8 cellular contexts compared by ENCODE assay signal in the genomic region with DNA sequence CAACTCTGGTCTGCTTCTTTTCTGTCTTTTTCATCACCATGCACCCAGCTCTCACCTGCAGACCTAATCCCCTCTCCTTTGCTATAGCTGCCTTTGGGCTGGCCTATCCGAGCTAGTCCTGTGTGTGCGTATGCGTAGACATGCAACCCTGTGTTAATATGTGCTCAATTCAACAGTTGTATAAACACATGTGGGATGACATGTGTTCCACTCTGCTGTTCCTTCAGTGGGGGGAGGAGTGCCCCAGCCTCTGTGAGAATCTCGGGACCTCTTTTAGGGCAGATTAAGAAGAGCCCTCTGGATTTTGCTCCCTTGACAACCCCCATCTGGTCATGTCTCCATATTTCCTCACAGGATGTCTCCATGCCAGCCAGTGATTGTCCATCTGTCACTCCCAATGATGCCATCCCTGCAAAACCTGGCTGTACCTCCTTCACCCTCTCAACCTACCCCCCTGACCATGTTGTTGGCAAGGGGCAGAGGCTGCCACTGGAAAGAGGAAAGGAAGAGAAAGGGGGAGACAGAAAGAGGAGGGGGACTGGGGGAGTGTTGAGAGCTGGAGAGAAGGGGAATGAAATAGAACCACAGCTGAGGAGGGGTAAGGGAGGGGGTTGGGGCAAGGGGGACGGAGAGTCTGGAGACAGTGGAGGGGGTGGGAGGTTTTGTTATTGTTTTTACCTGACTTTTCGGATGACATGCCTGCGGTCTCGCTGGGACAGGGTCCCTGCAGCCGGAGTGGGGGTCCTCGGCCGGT. TPM values are rescaled to one million over a fixed set of nuclear protein-coding genes. Genes with fewer than 3 reads are reported as not detected.
DNase-seq lines count a peak whose midpoint lies in the region; ATAC-seq and TF ChIP-seq lines count a peak whose summit lies in the region.

No MANE protein-coding gene starts in this region.

- H3K27ac Mint-ChIP-seq in CD4-positive, CD25-positive, alpha-beta regulatory T cell, result peak overlapping the region in 2 of 3 donors; percentile 6 to 13
- peak overlapping the region; percentile 61 for H3K27ac Mint-ChIP-seq in endothelial cell (ENCODE audit: unreplicated experiment)
- H3K27ac Mint-ChIP-seq in osteocyte (ENCODE audit: unreplicated experiment), result peak overlapping the region; percentile 50

- no peak overlapping the region for H3K4me3 ChIP-seq in CD4-positive, CD25-positive, alpha-beta regulatory T cell (ENCODE audit: low read depth, low read length)

- H3K36me3 ChIP-seq in CD4-positive, CD25-positive, alpha-beta regulatory T cell (ENCODE audit: control insufficient read depth, insufficient read depth, low read length), result no peaks in the 10 kb centered on the region

- H3K36me3 Mint-ChIP-seq in CD4-positive, CD25-positive, alpha-beta regulatory T cell, result no peaks in the 10 kb centered on the region
- H3K36me3 Mint-ChIP-seq in endothelial cell (ENCODE audit: low read depth, unreplicated experiment) (peaks cover 10% of the 10 kb centered on the region), osteocyte (ENCODE audit: unreplicated experiment) (peaks cover 6% of the 10 kb centered on the region)

- no peak overlapping the region for H3K27ac ChIP-seq in CD4-positive, CD25-positive, alpha-beta regulatory T cell (ENCODE audit: insufficient read depth, low read length, poor library complexity, severe bottlenecking)

- DNase-seq in CD4-positive, CD25-positive, alpha-beta regulatory T cell, result no peak
- peak; percentile 49 for DNase-seq in NCI-H446 treated with DMSO at 0.1 percent for 48 hours (lab: John Stamatoyannopoulos, UW)
- no peak for DNase-seq in endothelial cell (ENCODE audit: low spot score)
- no peak for DNase-seq in osteocyte (ENCODE audit: extremely low spot score, unreplicated experiment)
- no peak for DNase-seq in EL
- no peak for DNase-seq in COLO668 (lab: John Stamatoyannopoulos, UW; ENCODE audit: unreplicated experiment)

- peaks cover under 1 to 67% (median 32%) of the 10 kb centered on the region in 4 donors for H3K4me1 Mint-ChIP-seq in CD4-positive, CD25-positive, alpha-beta regulatory T cell
- peaks cover 45% of the 10 kb centered on the region for H3K4me1 Mint-ChIP-seq in endothelial cell (ENCODE audit: unreplicated experiment)
- H3K4me1 Mint-ChIP-seq in osteocyte (ENCODE audit: unreplicated experiment), result peaks cover 35% of the 10 kb centered on the region

- peaks cover 52% of the 10 kb centered on the region for H3K27me3 Mint-ChIP-seq in CD4-positive, CD25-positive, alpha-beta regulatory T cell
- peaks cover 19% of the 10 kb centered on the region for H3K27me3 Mint-ChIP-seq in endothelial cell (ENCODE audit: unreplicated experiment)
- no peaks in the 10 kb centered on the region for H3K27me3 Mint-ChIP-seq in osteocyte (ENCODE audit: unreplicated experiment)

- peaks cover 6% of the 10 kb centered on the region for H3K27me3 ChIP-seq in CD4-positive, CD25-positive, alpha-beta regulatory T cell (ENCODE audit: control insufficient read depth, insufficient read depth, low read length)

- no peak for ATAC-seq in CD4-positive, CD25-positive, alpha-beta regulatory T cell (ENCODE audit: low read depth in 2 of 2)
- ATAC-seq in GM18909 (IDR thresholded peaks at IDR 0.05; ENCODE audit: poor library complexity, unreplicated experiment), result no peak
- ATAC-seq in GM19452 (IDR thresholded peaks at IDR 0.05; ENCODE audit: unreplicated experiment), result no peak

- H3K4me1 ChIP-seq in CD4-positive, CD25-positive, alpha-beta regulatory T cell (ENCODE audit: control insufficient read depth, insufficient read depth, low read length, poor library complexity, severe bottlenecking), result peaks cover 20% of the 10 kb centered on the region

- TF ChIP-seq CTCF in endothelial cell (IDR thresholded peaks at IDR 0.05; ENCODE audit: unreplicated experiment) (no peak), osteocyte (IDR thresholded peaks at IDR 0.05) (no peak)

- H3K4me3 Mint-ChIP-seq in CD4-positive, CD25-positive, alpha-beta regulatory T cell, result peak overlapping the region; percentile 40 to 77 (median 67)
- H3K4me3 Mint-ChIP-seq in endothelial cell (ENCODE audit: unreplicated experiment) (peak overlapping the region; percentile 71), osteocyte (ENCODE audit: unreplicated experiment) (peak overlapping the region; percentile 42)

- H3K9me3 Mint-ChIP-seq in CD4-positive, CD25-positive, alpha-beta regulatory T cell, result peaks cover 0 to 6% (median under 1%) of the 10 kb centered on the region in 7 donors
- no peaks in the 10 kb centered on the region for H3K9me3 Mint-ChIP-seq in endothelial cell (ENCODE audit: unreplicated experiment)
- H3K9me3 Mint-ChIP-seq in osteocyte (ENCODE audit: unreplicated experiment), result no peaks in the 10 kb centered on the region

- no peaks in the 10 kb centered on the region for H3K9me3 ChIP-seq in CD4-positive, CD25-positive, alpha-beta regulatory T cell (ENCODE audit: control insufficient read depth in 2 of 2, low read length in 2 of 2)

RNA-seq across cellular contexts. Expression of gene PRRT1, which starts 0.4 kb away (rescaled TPM):
- 0.39 TPM for total RNA-seq in CD4-positive, CD25-positive, alpha-beta regulatory T cell
- under 1 TPM in 3 of 4 donors, not detected in 1; 0.13 to 0.55 (median 0.18) TPM for polyA plus RNA-seq in CD4-positive, CD25-positive, alpha-beta regulatory T cell
- total RNA-seq in endothelial cell (ENCODE audit: unreplicated experiment) (2.1 TPM), osteocyte (1.2 and 2.1 TPM in 2 replicates)

RNA-seq across cellular contexts. Expression of gene PPT2, which starts 2.6 kb away (rescaled TPM):
- total RNA-seq in CD4-positive, CD25-positive, alpha-beta regulatory T cell, result 4.8 TPM
- 1 to 10 TPM; 3.1 to 6.2 (median 5.4) TPM for polyA plus RNA-seq in CD4-positive, CD25-positive, alpha-beta regulatory T cell
- total RNA-seq in endothelial cell (ENCODE audit: unreplicated experiment), result 44.4 TPM
- 40.8 and 45.5 TPM in 2 replicates for total RNA-seq in osteocyte

RNA-seq across cellular contexts. Expression of gene EGFL8, which starts 13.1 kb away (rescaled TPM):
- 9.9 TPM for total RNA-seq in CD4-positive, CD25-positive, alpha-beta regulatory T cell
- polyA plus RNA-seq in CD4-positive, CD25-positive, alpha-beta regulatory T cell, result under 1 TPM in 1 of 4 donors, not detected in 3; 0.60 TPM
- total RNA-seq in endothelial cell (ENCODE audit: unreplicated experiment) (37.4 TPM), osteocyte (21.4 and 22.8 TPM in 2 replicates)

RNA-seq across cellular contexts. Expression of gene FKBPL, which starts 21.2 kb away (rescaled TPM):
- 1.5 TPM for total RNA-seq in CD4-positive, CD25-positive, alpha-beta regulatory T cell
- 1 to 10 TPM; 1.2 to 1.5 (median 1.4) TPM for polyA plus RNA-seq in CD4-positive, CD25-positive, alpha-beta regulatory T cell
- total RNA-seq in endothelial cell (ENCODE audit: unreplicated experiment) (5.2 TPM), osteocyte (5.3 and 7.5 TPM in 2 replicates)

RNA-seq across cellular contexts. Expression of gene ATF6B, which starts 23.3 kb away (rescaled TPM):
- total RNA-seq in CD4-positive, CD25-positive, alpha-beta regulatory T cell, result 117 TPM
- polyA plus RNA-seq in CD4-positive, CD25-positive, alpha-beta regulatory T cell, result 10 to 100 TPM; 20.0 to 27.7 (median 24.2) TPM
- 72.9 TPM for total RNA-seq in endothelial cell (ENCODE audit: unreplicated experiment)
- 109 and 116 TPM in 2 replicates for total RNA-seq in osteocyte

Comparison
In these comparisons a context has a peak if more than half of its experiments do, and no peak if none do; other contexts are left out.
1. H3K27ac Mint-ChIP-seq: peak in every context shown above with its lines; median percentile 61 in endothelial cell; 50 in osteocyte; 10 in CD4-positive, CD25-positive, alpha-beta regulatory T cell.